8 cellular contexts compared by ENCODE assay signal in the genomic region with DNA sequence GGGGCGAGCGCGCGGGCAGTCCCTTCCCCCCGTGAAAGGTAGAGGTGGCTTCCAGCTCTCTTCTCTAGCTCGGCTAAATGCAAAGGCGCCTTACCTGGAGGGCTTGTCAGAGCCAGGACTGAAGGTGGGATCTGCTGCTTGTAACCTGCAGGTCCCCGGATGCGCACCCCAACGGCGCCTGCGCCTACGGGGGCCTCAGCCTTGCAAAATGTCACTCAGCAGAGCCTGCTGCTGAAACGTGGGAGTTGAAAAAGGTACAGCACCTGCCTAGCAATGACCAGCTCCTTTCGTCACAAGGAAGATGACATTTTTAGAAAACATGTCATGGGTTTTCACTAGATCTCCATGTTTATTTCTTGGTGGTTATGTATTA. TPM values are rescaled to one million over a fixed set of nuclear protein-coding genes. Genes with fewer than 3 reads are reported as not detected.
DNase-seq lines count a peak whose midpoint lies in the region; ATAC-seq and TF ChIP-seq lines count a peak whose summit lies in the region.

No MANE protein-coding gene starts in this region.

- peak overlapping the region; percentile 94 for H3K4me3 Mint-ChIP-seq in activated CD4-positive, alpha-beta memory T cell treated with anti-CD3 and anti-CD28 coated beads for 36 hours

- H3K4me1 ChIP-seq in duodenal mucosa (ENCODE audit: control insufficient read depth in 1 of 2, insufficient read depth in 2 of 2, low read length in 2 of 2) (peaks cover 4 to 8% of the 10 kb centered on the region in 2 donors), mucosa of descending colon (ENCODE audit: low read depth) (no peaks in the 10 kb centered on the region)

- ATAC-seq in HG02938 (IDR thresholded peaks at IDR 0.05; ENCODE audit: unreplicated experiment) (peak; percentile 33), mucosa of descending colon (peak; percentile 46)

- H3K36me3 ChIP-seq in duodenal mucosa (ENCODE audit: control insufficient read depth in 1 of 2, insufficient read depth in 2 of 2, low read length in 2 of 2) (no peaks in the 10 kb centered on the region), mucosa of descending colon (ENCODE audit: low read depth) (peaks cover 5% of the 10 kb centered on the region)

- peak; percentile 36 for DNase-seq in NK-92 treated with Interleukin-12 subunit alpha and Interleukin-12 subunit beta, amount 100 ng/mL, for 24 hours (lab: John Stamatoyannopoulos, UW)
- DNase-seq in NK-92 (lab: John Stamatoyannopoulos, UW; ENCODE audit: unreplicated experiment), result no peak
- DNase-seq in NCI-H2029 (lab: John Stamatoyannopoulos, UW), result peak; percentile 50
- peak; percentile 85 for DNase-seq in activated CD4-positive, alpha-beta memory T cell treated with anti-CD3 and anti-CD28 coated beads for 36 hours
- DNase-seq in mucosa of descending colon, result peak in 2 of 3 donors; percentile 64 to 81
- DNase-seq in stimulated activated CD8-positive, alpha-beta memory T cell treated with anti-CD3 and anti-CD28 coated beads, Interleukin-4, amount 100 ng/mL, for 48 hours, result peak; percentile 79

- POLR2A ChIA-PET in activated CD4-positive, alpha-beta memory T cell treated with anti-CD3 and anti-CD28 coated beads for 36 hours (lab: Charles Lee), result interaction anchor here (0.9 to 2.5 kb wide), 9 partner anchors 30 to 846 kb away, joined by 3 to 44 read pairs (median 6); a partner anchor contains a TSS

- TF ChIP-seq CTCF in mucosa of descending colon (IDR thresholded peaks at IDR 0.05), result no peak

- CTCF ChIA-PET in activated CD4-positive, alpha-beta memory T cell treated with anti-CD3 and anti-CD28 coated beads for 36 hours (lab: Charles Lee), result interaction anchor here (0.8 to 1.7 kb wide), 7 partner anchors 11 to 321 kb away, joined by 3 to 7 read pairs (median 5); a partner anchor contains a TSS

- H3K9me3 ChIP-seq in duodenal mucosa (ENCODE audit: control insufficient read depth in 1 of 2, low read length in 2 of 2) (no peaks in the 10 kb centered on the region), mucosa of descending colon (no peaks in the 10 kb centered on the region)

- no peaks in the 10 kb centered on the region for H3K27me3 ChIP-seq in duodenal mucosa (ENCODE audit: control insufficient read depth in 1 of 2, insufficient read depth in 2 of 2, low read length in 2 of 2)

- peak overlapping the region; percentile 99 for H3K9ac ChIP-seq in duodenal mucosa (ENCODE audit: low read depth in 1 of 2, low read length in 2 of 2)

- peaks cover 37% of the 10 kb centered on the region for H3K4me1 Mint-ChIP-seq in activated CD4-positive, alpha-beta memory T cell treated with anti-CD3 and anti-CD28 coated beads for 36 hours (ENCODE audit: low read depth)

- H3K36me3 Mint-ChIP-seq in activated CD4-positive, alpha-beta memory T cell treated with anti-CD3 and anti-CD28 coated beads for 36 hours, result peaks cover 17% of the 10 kb centered on the region

- H3K27me3 Mint-ChIP-seq in activated CD4-positive, alpha-beta memory T cell treated with anti-CD3 and anti-CD28 coated beads for 36 hours, result no peaks in the 10 kb centered on the region

- H3K27ac ChIP-seq in duodenal mucosa (ENCODE audit: low read depth, low read length), result peak overlapping the region; percentile 99

- peak overlapping the region; percentile 95 for H3K27ac Mint-ChIP-seq in activated CD4-positive, alpha-beta memory T cell treated with anti-CD3 and anti-CD28 coated beads for 36 hours

- intact Hi-C loops in activated CD4-positive, alpha-beta memory T cell treated with anti-CD3 and anti-CD28 coated beads for 36 hours (cut with micrococcal nuclease), result loop anchor here (1.0 to 10.0 kb wide), 7 partner anchors 32 to 1129 kb away; a partner anchor contains a TSS
- intact Hi-C loops in mucosa of descending colon (cut with DNase I, micrococcal nuclease), result no loop called here

- H3K9me3 Mint-ChIP-seq in activated CD4-positive, alpha-beta memory T cell treated with anti-CD3 and anti-CD28 coated beads for 36 hours, result no peaks in the 10 kb centered on the region

- H3K4me3 ChIP-seq in duodenal mucosa (ENCODE audit: low read depth in 1 of 2, low read length in 2 of 2) (peak overlapping the region; percentile 99), mucosa of descending colon (peak overlapping the region; percentile 90)

RNA-seq across cellular contexts. Expression of a gene that starts 0.6 kb away (rescaled TPM):
- 10 to 100 TPM; 17.3 to 18.9 TPM for total RNA-seq in activated CD4-positive, alpha-beta memory T cell treated with anti-CD3 and anti-CD28 coated beads for 36 hours
- total RNA-seq in mucosa of descending colon, result 10 to 100 TPM; 15.2 to 24.2 (median 16.6) TPM

RNA-seq across cellular contexts. Expression of a gene that starts 0.8 kb away (rescaled TPM):
- 10 to 100 TPM; 13.0 to 15.3 TPM for total RNA-seq in activated CD4-positive, alpha-beta memory T cell treated with anti-CD3 and anti-CD28 coated beads for 36 hours
- total RNA-seq in mucosa of descending colon, result 10 to 100 TPM; 24.6 to 30.6 (median 27.9) TPM
